8 cellular contexts compared by ENCODE assay signal in the genomic region with DNA sequence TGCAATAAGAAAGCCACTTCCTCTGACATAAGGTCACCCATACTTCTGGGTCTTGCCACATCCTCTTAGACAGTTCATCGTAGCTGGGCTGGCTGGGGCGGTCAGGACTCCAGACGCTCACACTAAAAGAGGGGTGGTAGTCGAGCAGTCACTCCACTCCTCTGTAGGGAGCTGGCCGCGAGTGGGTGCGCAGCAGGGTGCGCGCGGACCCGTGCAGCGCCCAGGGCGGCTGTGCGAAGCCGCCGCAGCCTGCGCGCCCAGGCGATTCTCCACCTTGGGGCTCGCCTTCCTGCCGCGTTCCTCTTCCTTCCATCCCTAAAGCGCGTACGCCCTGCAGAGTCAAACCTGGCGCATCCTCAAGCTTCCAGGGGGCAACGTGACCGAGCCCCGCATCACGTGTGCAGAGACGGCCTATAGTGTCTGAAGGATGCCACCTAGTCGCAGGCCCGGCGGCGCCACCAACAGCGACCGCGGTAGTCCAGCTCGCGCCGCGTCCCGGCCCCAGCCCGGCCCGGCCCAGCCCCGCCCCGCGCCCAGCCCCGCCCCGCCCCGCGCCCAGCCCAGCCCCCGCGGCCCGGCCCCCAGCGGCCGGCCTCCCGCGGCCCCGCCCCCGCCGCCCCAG. TPM values are rescaled to one million over a fixed set of nuclear protein-coding genes. Genes with fewer than 3 reads are reported as not detected.
DNase-seq lines count a peak whose midpoint lies in the region; ATAC-seq, FAIRE-seq and TF ChIP-seq lines count a peak whose summit lies in the region.

No MANE protein-coding gene starts in this region.

- H3K4me1 Mint-ChIP-seq in endodermal cell, result peaks cover 46% of the 10 kb centered on the region

- peak; percentile 95 for ATAC-seq in GM21381 (IDR thresholded peaks at IDR 0.05; ENCODE audit: unreplicated experiment)

- TF ChIP-seq CTCF in endodermal cell (conservative IDR thresholded peaks at IDR 0.05), result no peak

- H3K9me3 ChIP-seq in endodermal cell (ENCODE audit: control insufficient read depth, low read length) (peaks cover 18% of the 10 kb centered on the region), mesodermal cell (ENCODE audit: control insufficient read depth, low read length) (peaks cover 8% of the 10 kb centered on the region)

- H3K4me1 ChIP-seq in endodermal cell (ENCODE audit: control insufficient read depth, insufficient read depth, low read length), result peaks cover 4% of the 10 kb centered on the region
- H3K4me1 ChIP-seq in mesodermal cell (ENCODE audit: control insufficient read depth, insufficient read depth, low read length, poor library complexity, severe bottlenecking), result peaks cover 25% of the 10 kb centered on the region

- no peaks in the 10 kb centered on the region for H3K27me3 Mint-ChIP-seq in endodermal cell (ENCODE audit: insufficient read depth)

- H3K27ac Mint-ChIP-seq in endodermal cell, result peak overlapping the region; percentile 88

- DNase-seq in Caki2 (ENCODE audit: low read depth), result peak; percentile 86
- peak; percentile 93 for DNase-seq in HTR-8/SVneo (ENCODE audit: insufficient read length, low spot score)
- peak; percentile 90 to 91 for DNase-seq in NOMO-1 (lab: John Stamatoyannopoulos, UW; ENCODE audit: unreplicated experiment in 2 of 2)
- DNase-seq in activated CD8-positive, alpha-beta memory T cell treated with anti-CD3 and anti-CD28 coated beads for 48 hours (ENCODE audit: low read depth in 2 of 3, low spot score in 2 of 3), result peak; percentile 26 to 72 (median 58)
- DNase-seq in endodermal cell, result peak; percentile 96
- DNase-seq in stimulated activated CD8-positive, alpha-beta memory T cell treated with anti-CD3 and anti-CD28 coated beads, Interleukin-15, amount 100 ng/mL, for 4 hours (ENCODE audit: low read depth in 2 of 2), result peak; percentile 15 to 70

- in situ Hi-C loops in Caki2 (cut with HindIII; ENCODE audit: low pct_unique_long_range_greater_than_20kb, low sequenced_read_pairs), result no loop called here

- H3K9me3 Mint-ChIP-seq in endodermal cell, result peaks cover 18% of the 10 kb centered on the region

- H3K36me3 Mint-ChIP-seq in endodermal cell (ENCODE audit: low read depth), result peaks cover 53% of the 10 kb centered on the region

- H3K27ac ChIP-seq in endodermal cell (ENCODE audit: low read depth, low read length) (peak overlapping the region; percentile 56), mesodermal cell (ENCODE audit: low read depth, low read length, severe bottlenecking) (peak overlapping the region; percentile 93)

- 0% methylated on average over 62 of the region's 62 CpGs; no CpG with 5 or more reads in 1 of the 2 experiments for WGBS in endodermal cell (ENCODE audit: insufficient coverage in 1 of 2, insufficient read length in 1 of 2), 2 experiments
- 0% methylated on average over 12 to 18 of the region's 62 CpGs for WGBS in mesodermal cell (ENCODE audit: insufficient coverage in 2 of 2), 2 experiments

- no peaks in the 10 kb centered on the region for H3K27me3 ChIP-seq in endodermal cell (ENCODE audit: control insufficient read depth, insufficient read depth, low read length, poor library complexity, severe bottlenecking)

- H3K36me3 ChIP-seq in endodermal cell (ENCODE audit: control insufficient read depth, insufficient read depth, low read length) (peaks cover 50% of the 10 kb centered on the region), mesodermal cell (ENCODE audit: control insufficient read depth, insufficient read depth, low read length) (peaks cover 38% of the 10 kb centered on the region)

- H3K4me3 ChIP-seq in endodermal cell (ENCODE audit: low read length) (peak overlapping the region; percentile 92), mesodermal cell (ENCODE audit: extremely low read depth, insufficient read depth, low read length, poor library complexity, severe bottlenecking) (peak overlapping the region; percentile 85)

- peak overlapping the region; percentile 75 for H3K9ac ChIP-seq in endodermal cell (ENCODE audit: extremely low read depth, low read length, poor library complexity, severe bottlenecking)

- FAIRE-seq in HTR-8/SVneo (lab: Jason Lieb, UNC), result no peak

- H3K4me3 Mint-ChIP-seq in endodermal cell, result peak overlapping the region; percentile 97

RNA-seq across cellular contexts. Expression of gene PRDX6, which starts 0.4 kb away (rescaled TPM):
- 251 and 349 TPM in 2 replicates for total RNA-seq in Caki2 (2014; rRNA removed; shearing (Covaris generic); ENCODE audit: low replicate concordance)
- total RNA-seq in endodermal cell, result 100 to 1,000 TPM; 483 to 623 TPM
- polyA plus RNA-seq in endodermal cell (2013, experiment 1 of 2), result 313 TPM
- 304 TPM for polyA plus RNA-seq in endodermal cell (2013, experiment 2 of 2)
- polyA plus RNA-seq in mesodermal cell (2013, experiment 1 of 2), result 802 TPM
- 748 TPM for polyA plus RNA-seq in mesodermal cell (2013, experiment 2 of 2)

Comparison
In these comparisons a context has a peak if more than half of its experiments do, and no peak if none do; other contexts are left out.
1. Peak in every context shown above with its lines: DNase-seq, ATAC-seq, H3K4me3 ChIP-seq and H3K27ac ChIP-seq.
2. DNase-seq: peak in every context shown above with its lines; median percentile 96 in endodermal cell; 93 in HTR-8/SVneo; 90 in NOMO-1; 86 in Caki2; 58 in activated CD8-positive, alpha-beta memory T cell treated with anti-CD3 and anti-CD28 coated beads for 48 hours; 42 in stimulated activated CD8-positive, alpha-beta memory T cell treated with anti-CD3 and anti-CD28 coated beads, Interleukin-15, amount 100 ng/mL, for 4 hours.